ENCODE assay signal across 1 cellular context in the genomic region with DNA sequence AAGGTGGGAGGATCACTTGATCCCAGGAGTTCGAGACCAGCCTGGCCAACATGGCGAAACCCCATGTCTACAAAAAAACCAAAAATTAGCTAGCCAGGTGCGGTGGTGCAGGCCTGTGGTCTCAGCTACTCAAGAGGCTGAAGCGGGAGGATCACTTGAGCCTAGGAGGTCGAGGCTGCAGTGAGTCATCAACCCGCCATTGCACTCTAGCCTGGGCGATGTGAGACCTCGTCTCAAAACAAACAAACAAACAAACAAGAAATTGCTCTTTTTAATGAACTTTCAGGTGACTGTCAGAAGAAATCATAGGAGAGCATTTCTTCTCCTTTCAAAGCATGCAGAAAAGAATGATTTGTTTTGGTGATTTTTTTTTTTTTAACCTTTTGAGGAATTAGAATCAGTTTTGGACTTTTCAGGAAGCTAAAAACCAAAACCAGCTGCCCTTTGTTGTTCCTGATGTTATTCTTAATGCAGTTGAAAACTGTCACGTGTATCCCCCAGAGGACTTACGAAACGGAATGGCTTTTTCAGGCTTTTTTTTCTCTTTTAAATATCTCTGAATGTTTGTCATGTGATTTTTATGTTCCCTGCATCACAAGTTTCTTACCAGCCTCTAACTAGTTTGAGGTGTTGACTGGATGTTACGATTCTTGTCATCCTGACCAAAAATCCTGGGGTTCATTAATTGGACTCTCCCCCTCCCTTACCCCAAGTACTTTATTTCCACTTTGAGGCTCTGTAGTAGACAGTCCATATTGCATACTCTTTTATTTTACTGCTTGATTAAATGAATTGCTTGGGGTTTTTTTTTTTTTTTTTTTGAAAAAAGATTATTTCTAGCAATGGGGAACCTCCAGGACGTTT.
TF ChIP-seq lines count a peak whose summit lies in the region.

No MANE protein-coding gene starts in this region.

TF ChIP-seq in SK-N-SH, 30 proteins besides CTCF, POLR2A, EP300 and RAD21:
- TF ChIP-seq, protein P1, sequence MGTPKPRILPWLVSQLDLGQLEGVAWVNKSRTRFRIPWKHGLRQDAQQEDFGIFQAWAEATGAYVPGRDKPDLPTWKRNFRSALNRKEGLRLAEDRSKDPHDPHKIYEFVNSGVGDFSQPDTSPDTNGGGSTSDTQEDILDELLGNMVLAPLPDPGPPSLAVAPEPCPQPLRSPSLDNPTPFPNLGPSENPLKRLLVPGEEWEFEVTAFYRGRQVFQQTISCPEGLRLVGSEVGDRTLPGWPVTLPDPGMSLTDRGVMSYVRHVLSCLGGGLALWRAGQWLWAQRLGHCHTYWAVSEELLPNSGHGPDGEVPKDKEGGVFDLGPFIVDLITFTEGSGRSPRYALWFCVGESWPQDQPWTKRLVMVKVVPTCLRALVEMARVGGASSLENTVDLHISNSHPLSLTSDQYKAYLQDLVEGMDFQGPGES (IDR thresholded peaks at IDR 0.05; ENCODE audit: low read depth, low read length): no peak
- no peak for TF ChIP-seq ELF1 (IDR thresholded peaks at IDR 0.05)
- no peak for TF ChIP-seq GATA2 (CRISPR knock-in tag; IDR thresholded peaks at IDR 0.05)
- no peak for TF ChIP-seq FOSL2 (IDR thresholded peaks at IDR 0.05; ENCODE audit: borderline replicate concordance, low read depth)
- no peak for TF ChIP-seq NFIC (IDR thresholded peaks at IDR 0.05; ENCODE audit: borderline replicate concordance)
- no peak for TF ChIP-seq TEAD4 (IDR thresholded peaks at IDR 0.05; ENCODE audit: borderline replicate concordance, insufficient read depth)
- TF ChIP-seq, protein P2, sequence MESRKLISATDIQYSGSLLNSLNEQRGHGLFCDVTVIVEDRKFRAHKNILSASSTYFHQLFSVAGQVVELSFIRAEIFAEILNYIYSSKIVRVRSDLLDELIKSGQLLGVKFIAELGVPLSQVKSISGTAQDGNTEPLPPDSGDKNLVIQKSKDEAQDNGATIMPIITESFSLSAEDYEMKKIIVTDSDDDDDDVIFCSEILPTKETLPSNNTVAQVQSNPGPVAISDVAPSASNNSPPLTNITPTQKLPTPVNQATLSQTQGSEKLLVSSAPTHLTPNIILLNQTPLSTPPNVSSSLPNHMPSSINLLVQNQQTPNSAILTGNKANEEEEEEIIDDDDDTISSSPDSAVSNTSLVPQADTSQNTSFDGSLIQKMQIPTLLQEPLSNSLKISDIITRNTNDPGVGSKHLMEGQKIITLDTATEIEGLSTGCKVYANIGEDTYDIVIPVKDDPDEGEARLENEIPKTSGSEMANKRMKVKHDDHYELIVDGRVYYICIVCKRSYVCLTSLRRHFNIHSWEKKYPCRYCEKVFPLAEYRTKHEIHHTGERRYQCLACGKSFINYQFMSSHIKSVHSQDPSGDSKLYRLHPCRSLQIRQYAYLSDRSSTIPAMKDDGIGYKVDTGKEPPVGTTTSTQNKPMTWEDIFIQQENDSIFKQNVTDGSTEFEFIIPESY (IDR thresholded peaks at IDR 0.05; ENCODE audit: borderline replicate concordance, low read depth): no peak
- no peak for TF ChIP-seq SMC3 (IDR thresholded peaks at IDR 0.05; ENCODE audit: low read depth, low read length)
- TF ChIP-seq JUND (IDR thresholded peaks at IDR 0.05): no peak
- no peak for TF ChIP-seq SIN3A (IDR thresholded peaks at IDR 0.05; ENCODE audit: borderline replicate concordance, low read depth, low read length)
- TF ChIP-seq, protein P3, sequence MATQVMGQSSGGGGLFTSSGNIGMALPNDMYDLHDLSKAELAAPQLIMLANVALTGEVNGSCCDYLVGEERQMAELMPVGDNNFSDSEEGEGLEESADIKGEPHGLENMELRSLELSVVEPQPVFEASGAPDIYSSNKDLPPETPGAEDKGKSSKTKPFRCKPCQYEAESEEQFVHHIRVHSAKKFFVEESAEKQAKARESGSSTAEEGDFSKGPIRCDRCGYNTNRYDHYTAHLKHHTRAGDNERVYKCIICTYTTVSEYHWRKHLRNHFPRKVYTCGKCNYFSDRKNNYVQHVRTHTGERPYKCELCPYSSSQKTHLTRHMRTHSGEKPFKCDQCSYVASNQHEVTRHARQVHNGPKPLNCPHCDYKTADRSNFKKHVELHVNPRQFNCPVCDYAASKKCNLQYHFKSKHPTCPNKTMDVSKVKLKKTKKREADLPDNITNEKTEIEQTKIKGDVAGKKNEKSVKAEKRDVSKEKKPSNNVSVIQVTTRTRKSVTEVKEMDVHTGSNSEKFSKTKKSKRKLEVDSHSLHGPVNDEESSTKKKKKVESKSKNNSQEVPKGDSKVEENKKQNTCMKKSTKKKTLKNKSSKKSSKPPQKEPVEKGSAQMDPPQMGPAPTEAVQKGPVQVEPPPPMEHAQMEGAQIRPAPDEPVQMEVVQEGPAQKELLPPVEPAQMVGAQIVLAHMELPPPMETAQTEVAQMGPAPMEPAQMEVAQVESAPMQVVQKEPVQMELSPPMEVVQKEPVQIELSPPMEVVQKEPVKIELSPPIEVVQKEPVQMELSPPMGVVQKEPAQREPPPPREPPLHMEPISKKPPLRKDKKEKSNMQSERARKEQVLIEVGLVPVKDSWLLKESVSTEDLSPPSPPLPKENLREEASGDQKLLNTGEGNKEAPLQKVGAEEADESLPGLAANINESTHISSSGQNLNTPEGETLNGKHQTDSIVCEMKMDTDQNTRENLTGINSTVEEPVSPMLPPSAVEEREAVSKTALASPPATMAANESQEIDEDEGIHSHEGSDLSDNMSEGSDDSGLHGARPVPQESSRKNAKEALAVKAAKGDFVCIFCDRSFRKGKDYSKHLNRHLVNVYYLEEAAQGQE (IDR thresholded peaks at IDR 0.05; ENCODE audit: low read depth, low read length): no peak
- no peak for TF ChIP-seq POLR2AphosphoS5 (IDR thresholded peaks at IDR 0.05; ENCODE audit: low read depth, low read length)
- no peak for TF ChIP-seq TAF1 (IDR thresholded peaks at IDR 0.05; ENCODE audit: borderline replicate concordance, low read depth, low read length)
- no peak for TF ChIP-seq NRF1 (IDR thresholded peaks at IDR 0.05; ENCODE audit: low read depth, low read length)
- no peak for TF ChIP-seq MXI1 (IDR thresholded peaks at IDR 0.05; ENCODE audit: low read depth, low read length)
- no peak for TF ChIP-seq FOXM1 (IDR thresholded peaks at IDR 0.05; ENCODE audit: low read depth)
- no peak for TF ChIP-seq RFX5 (IDR thresholded peaks at IDR 0.05; ENCODE audit: low read length)
- TF ChIP-seq, protein P4, sequence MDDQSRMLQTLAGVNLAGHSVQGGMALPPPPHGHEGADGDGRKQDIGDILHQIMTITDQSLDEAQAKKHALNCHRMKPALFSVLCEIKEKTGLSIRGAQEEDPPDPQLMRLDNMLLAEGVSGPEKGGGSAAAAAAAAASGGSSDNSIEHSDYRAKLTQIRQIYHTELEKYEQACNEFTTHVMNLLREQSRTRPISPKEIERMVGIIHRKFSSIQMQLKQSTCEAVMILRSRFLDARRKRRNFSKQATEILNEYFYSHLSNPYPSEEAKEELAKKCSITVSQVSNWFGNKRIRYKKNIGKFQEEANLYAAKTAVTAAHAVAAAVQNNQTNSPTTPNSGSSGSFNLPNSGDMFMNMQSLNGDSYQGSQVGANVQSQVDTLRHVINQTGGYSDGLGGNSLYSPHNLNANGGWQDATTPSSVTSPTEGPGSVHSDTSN (IDR thresholded peaks at IDR 0.05): no peak
- no peak for TF ChIP-seq FOXJ3 (CRISPR knock-in tag; IDR thresholded peaks at IDR 0.05)
